In the genomic region with DNA sequence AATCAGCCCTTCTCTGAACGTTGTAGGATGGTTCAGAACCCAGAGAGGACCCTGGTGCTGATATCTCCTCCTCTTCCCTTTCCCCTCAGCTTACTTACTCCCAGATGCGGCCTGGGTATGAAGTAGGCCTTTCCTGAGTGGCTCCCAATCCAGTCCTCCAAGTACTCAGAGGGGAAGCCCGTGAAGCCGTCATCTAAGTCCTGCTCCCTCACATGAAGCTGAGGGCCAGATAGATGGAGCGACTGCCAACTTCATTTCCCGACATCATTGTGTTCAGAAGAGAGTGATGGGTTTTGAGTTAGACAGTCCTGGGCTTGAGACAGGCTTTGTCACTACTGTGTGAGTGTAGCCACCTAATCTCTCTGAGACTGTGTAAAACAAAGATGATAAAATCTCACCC, we compare ENCODE assay signal across 8 cellular contexts. TPM values are rescaled to one million over a fixed set of nuclear protein-coding genes. Genes with fewer than 3 reads are reported as not detected.
DNase-seq lines count a peak whose midpoint lies in the region; ATAC-seq lines count a peak whose summit lies in the region.

No MANE protein-coding gene starts in this region.

- no peaks in the 10 kb centered on the region for H3K27me3 Mint-ChIP-seq in T-helper 1 cell treated with Interleukin-12 subunit alpha and Interleukin-12 subunit beta and Interleukin-4 antibody, amounts not matched to agents 30 μg/mL and 1 μg/mL, for 36 hours (ENCODE audit: low read depth)
- H3K27me3 Mint-ChIP-seq in activated T-helper 17 cell treated with anti-CD3 and anti-CD28 coated beads, Interleukin-2, amount 50 U/mL, for 72 hours: no peaks in the 10 kb centered on the region

- H3K4me3 Mint-ChIP-seq in T-helper 1 cell treated with Interleukin-12 subunit alpha and Interleukin-12 subunit beta and Interleukin-4 antibody, amounts not matched to agents 30 μg/mL and 1 μg/mL, for 36 hours: peak overlapping the region; percentile 83
- H3K4me3 Mint-ChIP-seq in activated T-helper 17 cell treated with anti-CD3 and anti-CD28 coated beads, Interleukin-2, amount 50 U/mL, for 72 hours: peak overlapping the region; percentile 90

- H3K9me3 Mint-ChIP-seq in T-helper 1 cell treated with Interleukin-12 subunit alpha and Interleukin-12 subunit beta and Interleukin-4 antibody, amounts not matched to agents 30 μg/mL and 1 μg/mL, for 36 hours: no peaks in the 10 kb centered on the region
- no peaks in the 10 kb centered on the region for H3K9me3 Mint-ChIP-seq in activated T-helper 17 cell treated with anti-CD3 and anti-CD28 coated beads, Interleukin-2, amount 50 U/mL, for 72 hours

- H3K4me1 ChIP-seq in subcutaneous abdominal adipose tissue (ENCODE audit: control insufficient read depth in 5 of 5, insufficient read depth in 5 of 5, low read length in 5 of 5): peaks cover 3 to 49% (median 44%) of the 10 kb centered on the region in 5 donors

- no peaks in the 10 kb centered on the region for H3K36me3 ChIP-seq in subcutaneous abdominal adipose tissue (ENCODE audit: control insufficient read depth in 5 of 5, insufficient read depth in 5 of 5, low read length in 5 of 5)

- H3K9ac ChIP-seq in subcutaneous abdominal adipose tissue (ENCODE audit: low read length in 5 of 5): peak overlapping the region in 3 of 5 donors; percentile 13 to 89 (median 86)

- H3K4me3 ChIP-seq in subcutaneous abdominal adipose tissue (ENCODE audit: low read depth in 1 of 5, low read length in 5 of 5): peak overlapping the region in 4 of 5 donors; percentile 63 to 89 (median 82)

- DNase-seq in T-helper 1 cell (no peak), DMS153 treated with DMSO at 0.1 percent for 48 hours (lab: John Stamatoyannopoulos, UW; ENCODE audit: unreplicated experiment) (no peak), occipital lobe (lab: John Stamatoyannopoulos, UW) (no peak)

- peak; percentile 17 for ATAC-seq in activated T-helper 17 cell treated with anti-CD3 and anti-CD28 coated beads, Interleukin-2, amount 50 U/mL, for 72 hours (replicated peaks)
- no peak for ATAC-seq in HG03280 (IDR thresholded peaks at IDR 0.05; ENCODE audit: unreplicated experiment)

- H3K27ac ChIP-seq in layer of hippocampus (ENCODE audit: low read depth, low read length): peak overlapping the region; percentile 98
- peak overlapping the region; percentile 84 for H3K27ac ChIP-seq in subcutaneous abdominal adipose tissue (ENCODE audit: low read depth, low read length)

- no peaks in the 10 kb centered on the region for H3K27me3 ChIP-seq in layer of hippocampus (ENCODE audit: control insufficient read depth, insufficient read depth, low read length)
- no peaks in the 10 kb centered on the region for H3K27me3 ChIP-seq in subcutaneous abdominal adipose tissue (ENCODE audit: control insufficient read depth in 5 of 5, insufficient read depth in 4 of 5, low read length in 5 of 5)

- H3K9me3 ChIP-seq in subcutaneous abdominal adipose tissue (ENCODE audit: control insufficient read depth in 5 of 5, low read length in 5 of 5): no peaks in the 10 kb centered on the region

- peaks cover 3% of the 10 kb centered on the region for H3K36me3 Mint-ChIP-seq in T-helper 1 cell treated with Interleukin-12 subunit alpha and Interleukin-12 subunit beta and Interleukin-4 antibody, amounts not matched to agents 30 μg/mL and 1 μg/mL, for 36 hours (ENCODE audit: low read depth)
- peaks cover 34% of the 10 kb centered on the region for H3K36me3 Mint-ChIP-seq in activated T-helper 17 cell treated with anti-CD3 and anti-CD28 coated beads, Interleukin-2, amount 50 U/mL, for 72 hours (ENCODE audit: low read depth)

- peaks cover 30% of the 10 kb centered on the region for H3K4me1 Mint-ChIP-seq in T-helper 1 cell treated with Interleukin-12 subunit alpha and Interleukin-12 subunit beta and Interleukin-4 antibody, amounts not matched to agents 30 μg/mL and 1 μg/mL, for 36 hours (ENCODE audit: low read depth)
- peaks cover 21% of the 10 kb centered on the region for H3K4me1 Mint-ChIP-seq in activated T-helper 17 cell treated with anti-CD3 and anti-CD28 coated beads, Interleukin-2, amount 50 U/mL, for 72 hours

- peak overlapping the region; percentile 80 for H3K27ac Mint-ChIP-seq in T-helper 1 cell treated with Interleukin-12 subunit alpha and Interleukin-12 subunit beta and Interleukin-4 antibody, amounts not matched to agents 30 μg/mL and 1 μg/mL, for 36 hours
- peak overlapping the region; percentile 94 for H3K27ac Mint-ChIP-seq in activated T-helper 17 cell treated with anti-CD3 and anti-CD28 coated beads, Interleukin-2, amount 50 U/mL, for 72 hours

RNA-seq across cellular contexts. Expression of a gene that starts 2.7 kb away (rescaled TPM):
- 10 to 100 TPM in 1 of 2 donors, 1 to 10 TPM in 1; 8.7 to 42.2 TPM for total RNA-seq in activated T-helper 17 cell treated with anti-CD3 and anti-CD28 coated beads, Interleukin-2, amount 50 U/mL, for 72 hours
- 42.9 TPM for total RNA-seq in occipital lobe

RNA-seq across cellular contexts. Expression of a gene that starts 25.0 kb away (rescaled TPM):
- total RNA-seq in activated T-helper 17 cell treated with anti-CD3 and anti-CD28 coated beads, Interleukin-2, amount 50 U/mL, for 72 hours: 10 to 100 TPM; 90.0 to 90.4 TPM
- 65.8 TPM for total RNA-seq in occipital lobe
